Comparison of ENCODE assay signal across 8 cellular contexts in genomic region chr6:89079611-89080213, GRCh38. TPM values are rescaled to one million over a fixed set of nuclear protein-coding genes. Genes with fewer than 3 reads are reported as not detected.
A peak's percentile ranks its signal among the peaks of the same experiment; 100 is the strongest.
DNase-seq lines count a peak whose midpoint lies in the region; ATAC-seq, FAIRE-seq and TF ChIP-seq lines count a peak whose summit lies in the region.

No MANE protein-coding gene starts in this region.

- H3K79me2 ChIP-seq in endothelial cell of umbilical vein (ENCODE audit: control insufficient read depth, insufficient read depth, low read length) = peaks cover 21% of the 10 kb centered on the region

- ATAC-seq in A549 (no peak), GM18517 (IDR thresholded peaks at IDR 0.05; ENCODE audit: unreplicated experiment) (peak; percentile 21), mucosa of descending colon (peak; percentile 13), GM21717 (IDR thresholded peaks at IDR 0.05; ENCODE audit: unreplicated experiment) (no peak)

- POLR2A ChIA-PET in A549 (lab: Yijun Ruan, JAX) (interaction anchor here (0.6 to 7.8 kb wide), 16 partner anchors 8 to 117 kb away, joined by 3 to 113 read pairs (median 8); partner anchors contain the start of genes PM20D2 and RNGTT), endothelial cell of umbilical vein (lab: Charles Lee) (interaction anchor here (0.7 to 1.4 kb wide), 14 partner anchors 10 to 750 kb away, joined by 3 to 10 read pairs (median 4); partner anchors contain the start of genes CASP8AP2, PM20D2, RNGTT and SRSF12)

- H3K36me3 ChIP-seq in endothelial cell of umbilical vein (ENCODE audit: control insufficient read depth in 2 of 2, extremely low read depth in 1 of 2, insufficient read depth in 2 of 2, low read length in 2 of 2) (peaks cover under 1 to 5% of the 10 kb centered on the region in 2 experiments), mucosa of descending colon (ENCODE audit: low read depth) (no peaks in the 10 kb centered on the region)

- peak overlapping the region; percentile 8 for H2AFZ ChIP-seq in endothelial cell of umbilical vein (ENCODE audit: low read depth, low read length)

- dilution Hi-C loops in endothelial cell of umbilical vein (cut with MboI; ENCODE audit: extremely low pct_ligation_motif_present, low sequenced_read_pairs) = no loop called here

- TF ChIP-seq RAD21 in A549 (conservative IDR thresholded peaks at IDR 0.05 in 1 of 2, IDR thresholded peaks at IDR 0.05 in 1 of 2) = no peak; a peak in 1 of 5 replicates

- no peaks in the 10 kb centered on the region for H3K9me1 ChIP-seq in endothelial cell of umbilical vein (replicated peaks; ENCODE audit: control insufficient read depth, extremely low read depth, insufficient read depth, low read length)

- FAIRE-seq in A549 (lab: Jason Lieb, UNC) (no peak), endothelial cell of umbilical vein (lab: Jason Lieb, UNC) (no peak)

- BruUV-seq in endothelial cell of umbilical vein (replicated peaks; lab: Mats Ljungman, UMichigan) = TSS peak; percentile 86

- H3K27ac ChIP-seq in A549 (peak overlapping the region; percentile 89 to 99), endothelial cell of umbilical vein (ENCODE audit: insufficient read depth, low read depth, low read length) (peak overlapping the region; percentile 92)

- TF ChIP-seq EP300 in A549 (IDR thresholded peaks at IDR 0.05) = no peak

- H3K9ac ChIP-seq in endothelial cell of umbilical vein (replicated peaks; ENCODE audit: extremely low read depth, insufficient read depth, low read length) = peak overlapping the region; percentile 88

- H3K4me1 ChIP-seq in A549 = peaks cover 23% of the 10 kb centered on the region
- H3K4me1 ChIP-seq in endothelial cell of umbilical vein (ENCODE audit: control insufficient read depth, extremely low read depth, insufficient read depth, low read length) = peaks cover 11% of the 10 kb centered on the region
- H3K4me1 ChIP-seq in mucosa of descending colon (ENCODE audit: low read depth) = peaks cover 8% of the 10 kb centered on the region

- intact Hi-C loops in endothelial cell of umbilical vein (cut with micrococcal nuclease) = loop anchor here (1.0 to 10.0 kb wide), 9 partner anchors 43 to 1925 kb away; partner anchors contain the start of genes LYRM2, PM20D2, RNGTT and ZNF292
- intact Hi-C loops in mucosa of descending colon (cut with DNase I, micrococcal nuclease) = loop anchor here in 1 of 2 donors (5.0 kb wide), 1 partner anchor 47 kb away; no protein-coding TSS in a partner anchor

- 4% methylated on average over 17 of the region's 17 CpGs for WGBS in A549 (ENCODE audit: missing lambda C conversion rate)

- H3K9me3 ChIP-seq in A549 = no peaks in the 10 kb centered on the region
- no peaks in the 10 kb centered on the region for H3K9me3 ChIP-seq in endothelial cell of umbilical vein (replicated peaks; ENCODE audit: control insufficient read depth, insufficient read depth, low read length)
- no peaks in the 10 kb centered on the region for H3K9me3 ChIP-seq in mucosa of descending colon

- peak overlapping the region; percentile 88 for H3K4me2 ChIP-seq in A549
- H3K4me2 ChIP-seq in endothelial cell of umbilical vein (ENCODE audit: insufficient read depth, low read length) = peak overlapping the region; percentile 86

- TF ChIP-seq POLR2A in A549 (IDR thresholded peaks at IDR 0.05; ENCODE audit: low read length) = no peak
- peak; percentile 44 for TF ChIP-seq POLR2A in endothelial cell of umbilical vein (IDR thresholded peaks at IDR 0.05; ENCODE audit: low read depth, low read length)

- H3K4me3 ChIP-seq in A549 (peak overlapping the region; percentile 96), endothelial cell of umbilical vein (replicated peaks in 1 of 3; ENCODE audit: insufficient read depth in 1 of 3, low read depth in 1 of 3, low read length in 3 of 3) (peak overlapping the region; percentile 6 to 86 (median 48)), mucosa of descending colon (peak overlapping the region; percentile 100)

- CTCF ChIA-PET in A549 (lab: Yijun Ruan, JAX) (interaction anchor here (0.6 to 4.0 kb wide), 8 partner anchors 9 to 759 kb away, joined by 3 to 28 read pairs (median 4); no protein-coding TSS in a partner anchor), endothelial cell of umbilical vein (lab: Charles Lee) (interaction anchor here (0.7 to 2.4 kb wide), 11 partner anchors 12 to 292 kb away, joined by 3 to 24 read pairs (median 4); partner anchors contain the start of gene PM20D2)

- DNase-seq in A549 (ENCODE audit: low read depth in 1 of 2, low spot score in 1 of 2) (no peak), NCI-H82 (lab: John Stamatoyannopoulos, UW) (peak; percentile 34), activated T-cell treated with anti-CD3 and anti-CD28 coated beads for 24 hours (ENCODE audit: low read depth) (peak; percentile 36), endothelial cell of umbilical vein (ENCODE audit: low read depth, low spot score) (peak; percentile 87), mucosa of descending colon (peak; percentile 58 to 73 (median 61))
- peak; percentile 16 to 86 (median 60) for DNase-seq in stimulated activated naive CD4-positive, alpha-beta T cell (lab: John Stamatoyannopoulos, UW)

- no peaks in the 10 kb centered on the region for H3K27me3 ChIP-seq in endothelial cell of umbilical vein (ENCODE audit: control insufficient read depth in 2 of 2, insufficient read depth in 2 of 2, low read length in 2 of 2)

- H4K20me1 ChIP-seq in endothelial cell of umbilical vein (replicated peaks; ENCODE audit: control insufficient read depth, extremely low read depth, insufficient read depth, low read length) = peaks cover 3% of the 10 kb centered on the region

- TF ChIP-seq CTCF in A549 (IDR thresholded peaks at IDR 0.05) = no peak
- no peak for TF ChIP-seq CTCF in endothelial cell of umbilical vein (IDR thresholded peaks at IDR 0.05; ENCODE audit: extremely low read depth in 1 of 2, insufficient read depth in 1 of 2, low read depth in 1 of 2, low read length in 2 of 2)
- TF ChIP-seq CTCF in mucosa of descending colon (IDR thresholded peaks at IDR 0.05) = no peak

TF ChIP-seq in A549, 52 proteins besides CTCF, POLR2A, EP300 and RAD21 (continues in another document):
- no peak for TF ChIP-seq ELK1 (IDR thresholded peaks at IDR 0.05; ENCODE audit: low read depth, low read length)

TF ChIP-seq in endothelial cell of umbilical vein, 7 proteins besides CTCF, POLR2A, EP300 and RAD21:
- no peak for TF ChIP-seq GATA2 (IDR thresholded peaks at IDR 0.05; ENCODE audit: insufficient read depth, insufficient read length, low read depth, low read length)
- no peak for TF ChIP-seq MAX (IDR thresholded peaks at IDR 0.05; ENCODE audit: insufficient read depth, insufficient read length)
- no peak for TF ChIP-seq EZH2 (IDR thresholded peaks at IDR 0.05; ENCODE audit: borderline replicate concordance, low read depth, low read length, severe bottlenecking)
- no peak for TF ChIP-seq POLR2AphosphoS5 (IDR thresholded peaks at IDR 0.05; ENCODE audit: insufficient read depth, low read depth, low read length)
- no peak for TF ChIP-seq FOS (IDR thresholded peaks at IDR 0.05; ENCODE audit: borderline replicate concordance, insufficient read depth, low read length)
- no peak for TF ChIP-seq MYC (IDR thresholded peaks at IDR 0.05; ENCODE audit: low read depth, low read length)

RNA-seq across cellular contexts. Expression of gene PNRC1, which starts 0.8 kb away (rescaled TPM):
- polyA plus RNA-seq in A549 (2011; rRNA removed) (27.2 and 28.3 TPM in 2 replicates), A549 (2017; fragmentation: RNase III; extraction: RNeasy Plus Mini Kit Qiagen cat#74134 plus additional on column Dnase treatment) (25.6 to 38.2 TPM (median 37.8 TPM) in 3 replicates), endothelial cell of umbilical vein (7.1 and 9.6 TPM in 2 replicates)
- polyA plus RNA-seq in A549 (2012; cell fraction: cytosol; rRNA removed) = 6.1 and 8.8 TPM in 2 replicates
- 7.5 and 12.5 TPM in 2 replicates for polyA plus RNA-seq in A549 (2012; cell fraction: nucleus; rRNA removed)
- 16.0 and 26.3 TPM in 2 replicates for polyA minus RNA-seq in A549 (2011; rRNA and poly(A)+ RNA removed)
- total RNA-seq in endothelial cell of umbilical vein (87.9 and 88.4 TPM in 2 replicates), mucosa of descending colon (100 to 1,000 TPM in 2 of 3 donors, 10 to 100 TPM in 1; 99.9 to 261 (median 102) TPM)
- 10.7 and 12.0 TPM in 2 replicates for polyA plus RNA-seq in endothelial cell of umbilical vein (2011; cell fraction: cytosol; rRNA removed)
- polyA plus RNA-seq in endothelial cell of umbilical vein (2011; cell fraction: nucleus; rRNA removed) = 22.1 and 26.1 TPM in 2 replicates
- polyA plus RNA-seq in endothelial cell of umbilical vein (2012) = 41.6 and 42.0 TPM in 2 replicates
- polyA minus RNA-seq in endothelial cell of umbilical vein = 17.3 and 27.8 TPM in 2 replicates
- polyA minus RNA-seq in endothelial cell of umbilical vein (2011; cell fraction: cytosol; rRNA and poly(A)+ RNA removed) = 30.8 TPM
- polyA minus RNA-seq in endothelial cell of umbilical vein (2011; cell fraction: nucleus; rRNA and poly(A)+ RNA removed) = 45.5 and 55.9 TPM in 2 replicates

RNA-seq across cellular contexts. Expression of gene SRSF12, which starts 38.2 kb away (rescaled TPM):
- polyA plus RNA-seq in A549 (2011; rRNA removed) = 1.9 and 2.7 TPM in 2 replicates
- polyA plus RNA-seq in A549 (2012; cell fraction: cytosol; rRNA removed) = 0.75 and 1.0 TPM in 2 replicates
- 0.44 and 0.53 TPM in 2 replicates for polyA plus RNA-seq in A549 (2012; cell fraction: nucleus; rRNA removed)
- polyA plus RNA-seq in A549 (2017; fragmentation: RNase III; extraction: RNeasy Plus Mini Kit Qiagen cat#74134 plus additional on column Dnase treatment) = 0.98 to 1.5 TPM (median 1.3 TPM) in 3 replicates
- polyA minus RNA-seq in A549 (2011; rRNA and poly(A)+ RNA removed) = 0.66 and 1.4 TPM in 2 replicates
- 0.18 TPM in 1 of 2 replicates, not detected in the other for total RNA-seq in endothelial cell of umbilical vein
- 0.06 and 0.07 TPM in 2 replicates for polyA plus RNA-seq in endothelial cell of umbilical vein
- 0.09 and 0.11 TPM in 2 replicates for polyA plus RNA-seq in endothelial cell of umbilical vein (2011; cell fraction: cytosol; rRNA removed)
- polyA plus RNA-seq in endothelial cell of umbilical vein (2011; cell fraction: nucleus; rRNA removed) = 0.16 and 0.21 TPM in 2 replicates
- polyA plus RNA-seq in endothelial cell of umbilical vein (2012) = 0.05 TPM in 1 of 2 replicates, not detected in the other
- polyA minus RNA-seq in endothelial cell of umbilical vein = 0.47 TPM in 1 of 2 replicates, not detected in the other
- not detected for polyA minus RNA-seq in endothelial cell of umbilical vein (2011; cell fraction: cytosol; rRNA and poly(A)+ RNA removed)
- 0.34 TPM in 1 of 2 replicates, not detected in the other for polyA minus RNA-seq in endothelial cell of umbilical vein (2011; cell fraction: nucleus; rRNA and poly(A)+ RNA removed)
- total RNA-seq in mucosa of descending colon = under 1 TPM in 2 of 3 donors, not detected in 1; 0.12 to 0.51 TPM

Comparison
In these comparisons a context has a peak if more than half of its experiments do, and no peak if none do; other contexts are left out.
1. ATAC-seq: peak in GM18517 (single experiment) and mucosa of descending colon (single experiment); none in A549 (0 of 2) and GM21717 (single experiment).
2. DNase-seq: peak in NCI-H82 (single experiment), activated T-cell treated with anti-CD3 and anti-CD28 coated beads for 24 hours (single experiment), endothelial cell of umbilical vein (single experiment), mucosa of descending colon (3 of 3) and stimulated activated naive CD4-positive, alpha-beta T cell (6 of 6); none in A549 (0 of 2).
3. H3K4me3 ChIP-seq: peak in every context shown above with its lines; median percentile 100 in mucosa of descending colon; 96 in A549; 48 in endothelial cell of umbilical vein.